28 cellular contexts compared by ENCODE assay signal in the genomic region with DNA sequence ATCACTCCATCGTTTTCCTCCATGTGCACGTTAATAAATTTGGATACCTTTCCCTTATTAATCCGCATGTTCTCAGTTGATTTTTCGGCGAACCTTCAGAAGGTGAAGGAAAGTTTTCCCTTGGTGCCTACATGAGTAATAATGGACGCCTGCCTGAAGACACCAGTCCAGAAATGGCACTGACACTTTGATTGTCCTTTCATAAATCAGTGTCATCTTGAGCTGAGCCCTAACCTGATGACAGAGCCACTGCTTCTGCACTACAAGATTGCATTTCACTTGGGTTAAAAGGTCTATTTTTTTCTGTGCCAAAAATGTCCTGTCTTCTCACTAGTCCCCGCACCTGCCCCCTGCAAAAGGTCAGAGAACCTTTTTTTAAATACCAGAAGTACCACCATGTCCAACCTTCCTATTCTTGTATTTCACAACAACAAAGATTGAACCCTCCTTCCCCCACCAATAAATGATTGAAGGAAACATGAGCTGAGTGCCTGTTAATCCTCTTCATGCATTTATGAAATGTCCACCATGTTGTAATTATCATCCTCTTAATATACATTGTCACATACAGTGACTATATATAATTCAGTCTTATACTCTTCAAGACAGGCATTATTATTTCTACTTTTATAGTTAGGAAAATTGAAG.
"Had no signal": no experiment of that assay in that cellular context is flagged by ENCODE, and none has a peak within 500 bp of the region (broad histone marks: within the 10 kb centered on the region; RNA-seq: fewer than 3 reads in every experiment).

No MANE protein-coding gene starts in this region.

- H3K27me3 Mint-ChIP-seq: activated naive CD4-positive, alpha-beta T cell treated with anti-CD3 and anti-CD28 coated beads, Interleukin-2, amount 10 ng/mL, durations not matched to agents 7 days and 5 days had no signal

- H3K27ac Mint-ChIP-seq: activated B cell treated with CpG ODN at 0.5 μM for 24 hours; activated CD4-positive, alpha-beta memory T cell treated with anti-CD3 and anti-CD28 coated beads, Interleukin-2, amount 10 ng/mL, durations not matched to agents 7 days and 5 days; activated naive CD4-positive, alpha-beta T cell treated with anti-CD3 and anti-CD28 coated beads, Interleukin-2, amount 10 ng/mL, durations not matched to agents 7 days and 5 days; activated naive CD8-positive, alpha-beta T cell; activated T-cell treated with anti-CD3 and anti-CD28 coated beads, Interleukin-2, amount 50 U/mL, for 24 hours; activated T-cell treated with anti-CD3 and anti-CD28 coated beads, Interleukin-2, amount 50 U/mL, for 72 hours; effector memory CD8-positive, alpha-beta T cell; T-cell; T-helper 1 cell treated with Interleukin-12 subunit alpha and Interleukin-12 subunit beta and Interleukin-4 antibody, amounts not matched to agents 30 μg/mL and 1 μg/mL, for 36 hours had no signal

- H3K4me1 ChIP-seq: foreskin keratinocyte had no signal

- H3K27me3 ChIP-seq: esophagus muscularis mucosa, gastroesophageal sphincter had no signal

- H3K4me1 Mint-ChIP-seq: activated CD4-positive, alpha-beta memory T cell treated with anti-CD3 and anti-CD28 coated beads, Interleukin-2, amount 10 ng/mL, durations not matched to agents 7 days and 5 days; activated naive CD4-positive, alpha-beta T cell treated with anti-CD3 and anti-CD28 coated beads, Interleukin-2, amount 10 ng/mL, durations not matched to agents 7 days and 5 days had no signal

- H3K9me3 ChIP-seq: esophagus muscularis mucosa, gastroesophageal sphincter had no signal

- H3K4me3 Mint-ChIP-seq: activated B cell treated with CpG ODN at 0.5 μM for 24 hours; activated CD4-positive, alpha-beta memory T cell treated with anti-CD3 and anti-CD28 coated beads, Interleukin-2, amount 10 ng/mL, durations not matched to agents 7 days and 5 days; activated naive CD4-positive, alpha-beta T cell treated with anti-CD3 and anti-CD28 coated beads, Interleukin-2, amount 10 ng/mL, durations not matched to agents 7 days and 5 days; activated naive CD8-positive, alpha-beta T cell; activated T-cell treated with anti-CD3 and anti-CD28 coated beads, Interleukin-2, amount 50 U/mL, for 24 hours; activated T-cell treated with anti-CD3 and anti-CD28 coated beads, Interleukin-2, amount 50 U/mL, for 72 hours; effector memory CD8-positive, alpha-beta T cell; T-cell; T-helper 1 cell treated with Interleukin-12 subunit alpha and Interleukin-12 subunit beta and Interleukin-4 antibody, amounts not matched to agents 30 μg/mL and 1 μg/mL, for 36 hours had no signal

- H3K9me3 Mint-ChIP-seq: activated CD4-positive, alpha-beta memory T cell treated with anti-CD3 and anti-CD28 coated beads, Interleukin-2, amount 10 ng/mL, durations not matched to agents 7 days and 5 days; activated naive CD4-positive, alpha-beta T cell treated with anti-CD3 and anti-CD28 coated beads, Interleukin-2, amount 10 ng/mL, durations not matched to agents 7 days and 5 days; activated T-cell treated with anti-CD3 and anti-CD28 coated beads, Interleukin-2, amount 50 U/mL, for 24 hours; activated T-cell treated with anti-CD3 and anti-CD28 coated beads, Interleukin-2, amount 50 U/mL, for 72 hours; T-cell; T-helper 1 cell treated with Interleukin-12 subunit alpha and Interleukin-12 subunit beta and Interleukin-4 antibody, amounts not matched to agents 30 μg/mL and 1 μg/mL, for 36 hours had no signal

- DNase-seq: activated B cell treated with CpG ODN at 0.5 μM for 24 hours; activated CD4-positive, alpha-beta memory T cell treated with anti-CD3 and anti-CD28 coated beads, Interleukin-2, amount 10 ng/mL, durations not matched to agents 7 days and 5 days; activated CD4-positive, alpha-beta T cell treated with anti-CD3 and anti-CD28 coated beads for 48 hours; activated CD8-positive, alpha-beta memory T cell treated with anti-CD3 and anti-CD28 coated beads, Interleukin-2, amount 50 U/mL, for 48 hours; activated gamma-delta T cell; activated naive CD4-positive, alpha-beta T cell; activated naive CD4-positive, alpha-beta T cell treated with anti-CD3 and anti-CD28 coated beads, Interleukin-2, amount 10 ng/mL, durations not matched to agents 7 days and 5 days; activated T-cell treated with anti-CD3 and anti-CD28 coated beads for 4 hours; activated T-cell treated with anti-CD3 and anti-CD28 coated beads, Interleukin-2, amount 50 U/mL, for 24 hours; activated T-cell treated with anti-CD3 and anti-CD28 coated beads, Interleukin-2, amount 50 U/mL, for 72 hours; amniotic stem cell; anterior cingulate cortex; brain microvascular endothelial cell; caudate nucleus; cortex of kidney; dermis blood vessel endothelial cell; effector CD4-positive, alpha-beta T cell; effector memory CD8-positive, alpha-beta T cell; erythroblast; foreskin keratinocyte; T-cell; T1000; WERI-Rb-1 had no signal

- H3K27ac ChIP-seq: brain microvascular endothelial cell, esophagus muscularis mucosa, foreskin keratinocyte, gastroesophageal sphincter, WERI-Rb-1 had no signal

- ATAC-seq: activated CD4-positive, CD25-positive, alpha-beta regulatory T cell treated with anti-CD3 and anti-CD28 coated beads, Interleukin-2, amount 50 U/mL, for 24 hours; activated T-cell treated with anti-CD3 and anti-CD28 coated beads, Interleukin-2, amount 50 U/mL, for 72 hours; effector memory CD8-positive, alpha-beta T cell; foreskin keratinocyte; gastroesophageal sphincter; T-cell had no signal

- H3K4me3 ChIP-seq: esophagus muscularis mucosa, gastroesophageal sphincter had no signal

- H3K36me3 Mint-ChIP-seq: activated naive CD4-positive, alpha-beta T cell treated with anti-CD3 and anti-CD28 coated beads, Interleukin-2, amount 10 ng/mL, durations not matched to agents 7 days and 5 days; activated naive CD8-positive, alpha-beta T cell; T-cell had no signal

- H3K36me3 ChIP-seq: brain microvascular endothelial cell, esophagus muscularis mucosa, gastroesophageal sphincter, WERI-Rb-1 had no signal
